31 cellular contexts compared by ENCODE assay signal in the genomic region with DNA sequence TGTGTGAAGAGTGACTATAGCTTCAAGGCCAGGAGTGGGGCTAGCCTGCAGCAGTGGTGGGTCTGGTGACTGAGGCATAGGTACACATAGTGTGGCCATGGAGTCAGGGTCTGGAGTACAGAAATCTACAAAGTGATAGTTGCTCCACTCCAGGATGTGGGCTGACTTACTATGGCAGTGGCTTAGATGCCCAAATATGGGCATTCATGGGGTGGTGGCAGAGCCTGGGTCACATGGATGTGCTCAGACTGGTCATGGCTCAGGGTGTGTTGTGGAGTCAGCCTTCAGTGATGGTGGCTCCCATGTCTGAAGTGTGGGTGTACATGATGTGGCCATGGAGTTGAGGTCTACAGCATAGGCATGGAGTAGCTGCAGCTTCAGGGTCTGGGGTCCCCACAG. TPM values are rescaled to one million over a fixed set of nuclear protein-coding genes. Genes with fewer than 3 reads are reported as not detected.
DNase-seq lines count a peak whose midpoint lies in the region; ATAC-seq, FAIRE-seq and TF ChIP-seq lines count a peak whose summit lies in the region.
"Had no signal": no experiment of that assay in that cellular context is flagged by ENCODE, and none has a peak within 500 bp of the region (broad histone marks: within the 10 kb centered on the region; RNA-seq: fewer than 3 reads in every experiment).

No MANE protein-coding gene starts in this region.

- peak overlapping the region; percentile 89 for H3K27ac ChIP-seq in cardiac muscle cell
- no peak overlapping the region for H3K27ac ChIP-seq in GM12878 (ENCODE audit: control insufficient read depth, insufficient read depth)
- H3K27ac ChIP-seq in RWPE1 = no peak overlapping the region
- H3K27ac ChIP-seq: BLaER1, GM23248, ovary, PC-9, thoracic aorta had no signal

- no TSS peak for BruUV-seq in GM12878 (replicated peaks; lab: Mats Ljungman, UMichigan)

- no peak for TF ChIP-seq CTCF in cardiac muscle cell (IDR thresholded peaks at IDR 0.05; ENCODE audit: low read depth, low read length)
- TF ChIP-seq CTCF in GM12878 (IDR thresholded peaks at IDR 0.05 in 2 of 3, conservative IDR thresholded peaks at IDR 0.05 in 1 of 3; ENCODE audit: control insufficient read depth in 2 of 3, extremely low read depth in 1 of 3, insufficient read depth in 1 of 3, low read depth in 3 of 3, low read length in 3 of 3) = no peak
- no peak for TF ChIP-seq CTCF in RWPE1 (conservative IDR thresholded peaks at IDR 0.05; ENCODE audit: low read depth)

- no peak for FAIRE-seq in GM12878 (lab: Jason Lieb, UNC)
- peak; percentile 23 for FAIRE-seq in urothelium cell line (lab: Jason Lieb, UNC)

- peaks cover 6% of the 10 kb centered on the region for H3K4me1 Mint-ChIP-seq in T-helper 17 cell

- peak overlapping the region; percentile 14 for H3K27ac Mint-ChIP-seq in T-helper 17 cell
- H3K27ac Mint-ChIP-seq: activated T-helper 1 cell treated with anti-CD3 and anti-CD28 coated beads, Interleukin-12 subunit alpha, Interleukin-12 subunit beta, Interleukin-2, Interleukin-4 antibody, amounts not matched to agents 30 ng/mL and 10 ng/mL and 1 ng/mL, durations not matched to agents 14 hours and 24 hours and 36 hours; HFFc6 had no signal

- no peak overlapping the region for H3K4me3 ChIP-seq in cardiac muscle cell
- H3K4me3 ChIP-seq in GM12878 = no peak overlapping the region
- H3K4me3 ChIP-seq: BLaER1, GM23248, mucosa of descending colon, ovary, PC-9, thoracic aorta had no signal

- intact Hi-C loops in Right ventricle myocardium inferior (cut with DNase I) (no loop called here), GM12878 (cut with micrococcal nuclease; ENCODE audit: unreplicated experiment) (no loop called here)

- no peak for TF ChIP-seq RAD21 in GM12878 (IDR thresholded peaks at IDR 0.05; ENCODE audit: insufficient read depth, low read depth, low read length)

- TF ChIP-seq EP300 in GM12878 (IDR thresholded peaks at IDR 0.05; ENCODE audit: borderline replicate concordance in 1 of 2, control insufficient read depth in 1 of 2, low read depth in 2 of 2, low read length in 2 of 2) = no peak

- SMC1A ChIA-PET in GM12878 (lab: Charles Lee; ENCODE audit: uncharacterized antibody, unreplicated experiment) = no interaction called here

- H3K4me2 ChIP-seq in GM12878 (ENCODE audit: control insufficient read depth, insufficient read depth) = no peak overlapping the region
- H3K4me2 ChIP-seq: BLaER1, PC-9 had no signal

- H3K36me3 ChIP-seq in cardiac muscle cell (no peaks in the 10 kb centered on the region), GM12878 (ENCODE audit: control insufficient read depth in 2 of 2, insufficient read depth in 2 of 2, low read length in 1 of 2) (no peaks in the 10 kb centered on the region)
- H3K36me3 ChIP-seq: BLaER1, ovary, thoracic aorta had no signal

- CTCF ChIA-PET in GM12878 (lab: Yijun Ruan, JAX) = no interaction called here
- CTCF ChIA-PET in RWPE1 (lab: Yijun Ruan, JAX) = no interaction called here

- H3K9me3 ChIP-seq in cardiac muscle cell (ENCODE audit: low read depth) (no peaks in the 10 kb centered on the region), T-helper 17 cell (ENCODE audit: control insufficient read depth, low read length, poor library complexity, severe bottlenecking) (no peaks in the 10 kb centered on the region), GM12878 (replicated peaks; ENCODE audit: control insufficient read depth, insufficient read depth, low read length) (no peaks in the 10 kb centered on the region)
- H3K9me3 ChIP-seq: BLaER1, Caco-2, mucosa of descending colon, ovary, thoracic aorta had no signal

- no peak overlapping the region for H3K4me3 Mint-ChIP-seq in T-helper 17 cell
- H3K4me3 Mint-ChIP-seq: activated T-helper 1 cell treated with anti-CD3 and anti-CD28 coated beads, Interleukin-12 subunit alpha, Interleukin-12 subunit beta, Interleukin-2, Interleukin-4 antibody, amounts not matched to agents 30 ng/mL and 10 ng/mL and 1 ng/mL, durations not matched to agents 14 hours and 24 hours and 36 hours; HFFc6 had no signal

- POLR2A ChIA-PET in GM12878 (lab: Charles Lee) = no interaction called here
- POLR2A ChIA-PET in RWPE1 (lab: Yijun Ruan, JAX; ENCODE audit: low non-redundant PET) = no interaction called here

- H3K4me1 ChIP-seq in cardiac muscle cell (ENCODE audit: low read depth) (peaks cover 16% of the 10 kb centered on the region), GM12878 (ENCODE audit: control insufficient read depth, insufficient read depth, low read length) (no peaks in the 10 kb centered on the region)
- H3K4me1 ChIP-seq: BLaER1, Caco-2 had no signal

- RAD21 ChIA-PET in GM12878 (lab: Charles Lee; ENCODE audit: unreplicated experiment) = no interaction called here

- H3K27me3 Mint-ChIP-seq in T-helper 17 cell = peaks cover 6% of the 10 kb centered on the region

- H3K79me2 ChIP-seq in GM12878 (ENCODE audit: control insufficient read depth, insufficient read depth, low read length) = no peaks in the 10 kb centered on the region

- H3K27me3 ChIP-seq in cardiac muscle cell = no peaks in the 10 kb centered on the region
- H3K27me3 ChIP-seq in GM12878 (replicated peaks in 1 of 2; ENCODE audit: control insufficient read depth in 2 of 2, insufficient read depth in 2 of 2, low read length in 1 of 2) = no peaks in the 10 kb centered on the region; a peak in 1 of 4 replicates
- H3K27me3 ChIP-seq: BLaER1, ovary had no signal

- H4K20me1 ChIP-seq in GM12878 (ENCODE audit: control insufficient read depth, insufficient read depth) = no peaks in the 10 kb centered on the region
- H4K20me1 ChIP-seq: BLaER1 had no signal

- peaks cover 2% of the 10 kb centered on the region for H3K36me3 Mint-ChIP-seq in T-helper 17 cell (ENCODE audit: low read depth)

- H3K9ac ChIP-seq in GM12878 (ENCODE audit: control insufficient read depth, insufficient read depth, low read length) = no peak overlapping the region
- H3K9ac ChIP-seq: BLaER1, GM23248 had no signal

- in situ Hi-C loops in GM12878 (cut with MboI) = no loop called here

- ATAC-seq in Right ventricle myocardium inferior (no peak), T-helper 17 cell (peak; percentile 60), GM12878 (no peak)
- ATAC-seq: mucosa of descending colon, SK-N-SH treated with all-trans-retinoic acid at 6 μM for 48 hours had no signal

- DNase-seq in cardiac muscle cell (ENCODE audit: low read depth in 1 of 2, low spot score in 1 of 2) (peak in 1 of 2 donors; percentile 6), Right ventricle myocardium inferior (ENCODE audit: missing footprints) (no peak), T-helper 17 cell (no peak), GM12878 (ENCODE audit: low read depth, low spot score) (no peak), urothelium cell line (ENCODE audit: low spot score) (no peak), RWPE1 (ENCODE audit: low spot score) (no peak)
- no peak for DNase-seq in effector CD8-positive, alpha-beta T cell (lab: John Stamatoyannopoulos, UW)
- DNase-seq: activated CD4-positive, CD25-positive, alpha-beta regulatory T cell treated with anti-CD3 and anti-CD28 coated beads, Interleukin-2, amount 50 U/mL, for 72 hours; Caco-2; central memory CD4-positive, alpha-beta T cell; DMS79 treated with DMSO at 0.1 percent for 48 hours; GF-D8; GM23248; HFFc6; IMR-90; mammary epithelial cell; mucosa of descending colon; NCI-H146; NCI-H2107; ovary; PC-9; Right ventricle myocardium superior had no signal

- TF ChIP-seq POLR2A in GM12878 (IDR thresholded peaks at IDR 0.05; ENCODE audit: low read depth, low read length) = no peak

- H2AFZ ChIP-seq in GM12878 (ENCODE audit: control insufficient read depth, low read depth, low read length) = no peak overlapping the region
- H2AFZ ChIP-seq: GM23248, PC-9 had no signal

RNA-seq across cellular contexts. Expression of a gene that starts 27.3 kb away (rescaled TPM):
- 0.21 TPM in 1 of 2 replicates, not detected in the other for total RNA-seq in cardiac muscle cell
- polyA plus RNA-seq in cardiac muscle cell = 0.26 TPM in 1 of 2 replicates, not detected in the other
- total RNA-seq in Right ventricle myocardium inferior = not detected
- not detected for total RNA-seq in T-helper 17 cell
- total RNA-seq in GM12878 (2013; cell fraction: nucleolus; rRNA removed) = not detected in 2 replicates
- not detected in 2 replicates for total RNA-seq in GM12878 (2014; rRNA removed)
- total RNA-seq in GM12878 (2014; rRNA removed; fragmentation: Illumina TruSeq; extraction: Trizol) = not detected in 2 replicates
- total RNA-seq in GM12878 (2021) = not detected in 2 replicates
- not detected for polyA plus RNA-seq in GM12878 (2011; ENCODE audit: low read depth)
- polyA plus RNA-seq in GM12878 (2011; rRNA removed) = not detected in 2 replicates
- not detected in 2 replicates for polyA plus RNA-seq in GM12878 (2011; cell fraction: cytosol; rRNA removed)
- polyA plus RNA-seq in GM12878 (2011; cell fraction: nucleus; rRNA removed) = not detected in 2 replicates
- polyA plus RNA-seq in GM12878 (2012) = not detected in 2 replicates
- polyA plus RNA-seq in GM12878 (2014; fragmentation: Illumina TruSeq; extraction: Trizol) = not detected in 2 replicates
- polyA plus RNA-seq in GM12878 (2014; fragmentation: Nextera tagmentation; extraction: Ambion mirVana) = not detected
- polyA plus RNA-seq in GM12878 (2014; rRNA removed) = not detected in 2 replicates
- not detected for polyA plus RNA-seq in GM12878 (2016; fragmentation: Nextera tagmentation; extraction: Ambion mirVana)
- polyA minus RNA-seq in GM12878 (2011; rRNA and poly(A)+ RNA removed) = not detected in 2 replicates
- not detected in 2 replicates for polyA minus RNA-seq in GM12878 (2011; cell fraction: cytosol; rRNA and poly(A)+ RNA removed)
- polyA minus RNA-seq in GM12878 (2011; cell fraction: nucleus; rRNA and poly(A)+ RNA removed) = not detected in 2 replicates
- total RNA-seq: activated T-helper 1 cell treated with anti-CD3 and anti-CD28 coated beads, Interleukin-12 subunit alpha, Interleukin-12 subunit beta, Interleukin-2, Interleukin-4 antibody, amounts not matched to agents 30 ng/mL and 10 ng/mL and 1 ng/mL, durations not matched to agents 14 hours and 24 hours and 36 hours; Caco-2; fibroblast of villous mesenchyme; GM23248; HFFc6; IMR-90; mammary epithelial cell; mucosa of descending colon; PC-9; Right ventricle myocardium superior; thoracic aorta had no signal
- polyA plus RNA-seq: esophagus, GM23248, IMR-90, mammary epithelial cell, neural cell, ovary had no signal

RNA-seq across cellular contexts. Expression of a gene that starts 30.2 kb away (rescaled TPM):
- total RNA-seq in cardiac muscle cell (0.45 and 0.56 TPM in 2 replicates), Right ventricle myocardium inferior (0.11 TPM), T-helper 17 cell (under 1 TPM in 1 of 2 donors, not detected in 1; 0.22 TPM), GM12878 (2014; rRNA removed) (not detected in 2 replicates), GM12878 (2014; rRNA removed; fragmentation: Illumina TruSeq; extraction: Trizol) (not detected in 2 replicates), GM12878 (2021) (not detected in 2 replicates)
- polyA plus RNA-seq in cardiac muscle cell (not detected in 2 replicates), GM12878 (2011; rRNA removed) (not detected in 2 replicates), GM12878 (2014; fragmentation: Illumina TruSeq; extraction: Trizol) (not detected in 2 replicates), GM12878 (2014; fragmentation: Nextera tagmentation; extraction: Ambion mirVana) (not detected), GM12878 (2014; rRNA removed) (not detected in 2 replicates), GM12878 (2016; fragmentation: Nextera tagmentation; extraction: Ambion mirVana) (not detected)
- total RNA-seq in GM12878 (2013; cell fraction: nucleolus; rRNA removed) = not detected in 2 replicates
- polyA plus RNA-seq in GM12878 (2011; ENCODE audit: low read depth) = not detected
- polyA plus RNA-seq in GM12878 (2011; cell fraction: cytosol; rRNA removed) = not detected in 2 replicates
- polyA plus RNA-seq in GM12878 (2011; cell fraction: nucleus; rRNA removed) = not detected in 2 replicates
- polyA plus RNA-seq in GM12878 (2012) = not detected in 2 replicates
- not detected in 2 replicates for polyA minus RNA-seq in GM12878 (2011; rRNA and poly(A)+ RNA removed)
- not detected in 2 replicates for polyA minus RNA-seq in GM12878 (2011; cell fraction: cytosol; rRNA and poly(A)+ RNA removed)
- polyA minus RNA-seq in GM12878 (2011; cell fraction: nucleus; rRNA and poly(A)+ RNA removed) = not detected in 2 replicates
- total RNA-seq: activated T-helper 1 cell treated with anti-CD3 and anti-CD28 coated beads, Interleukin-12 subunit alpha, Interleukin-12 subunit beta, Interleukin-2, Interleukin-4 antibody, amounts not matched to agents 30 ng/mL and 10 ng/mL and 1 ng/mL, durations not matched to agents 14 hours and 24 hours and 36 hours; Caco-2; fibroblast of villous mesenchyme; GM23248; HFFc6; IMR-90; mammary epithelial cell; PC-9; Right ventricle myocardium superior; T-helper 2 cell treated with Interferon-gamma antibody and Interleukin-4, amounts not matched to agents 100 ng/mL and 5 ng/mL, for 36 hours had no signal
- polyA plus RNA-seq: GM23248, IMR-90, mammary epithelial cell, neural cell had no signal

RNA-seq across cellular contexts. Expression of a gene that starts 57.6 kb away (rescaled TPM):
- not detected in 2 replicates for total RNA-seq in cardiac muscle cell
- polyA plus RNA-seq in cardiac muscle cell = not detected in 2 replicates
- total RNA-seq in Right ventricle myocardium inferior = 1.4 TPM
- 1 to 10 TPM in 1 of 2 donors, under 1 TPM in 1; 0.73 to 2.0 TPM for total RNA-seq in T-helper 17 cell
- not detected in 2 replicates for total RNA-seq in GM12878 (2013; cell fraction: nucleolus; rRNA removed)
- not detected in 2 replicates for total RNA-seq in GM12878 (2014; rRNA removed)
- not detected in 2 replicates for total RNA-seq in GM12878 (2014; rRNA removed; fragmentation: Illumina TruSeq; extraction: Trizol)
- total RNA-seq in GM12878 (2021) = not detected in 2 replicates
- polyA plus RNA-seq in GM12878 (2011; ENCODE audit: low read depth) = not detected
- polyA plus RNA-seq in GM12878 (2011; rRNA removed) = not detected in 2 replicates
- polyA plus RNA-seq in GM12878 (2011; cell fraction: cytosol; rRNA removed) = not detected in 2 replicates
- not detected in 2 replicates for polyA plus RNA-seq in GM12878 (2011; cell fraction: nucleus; rRNA removed)
- polyA plus RNA-seq in GM12878 (2012) = not detected in 2 replicates
- polyA plus RNA-seq in GM12878 (2014; fragmentation: Illumina TruSeq; extraction: Trizol) = not detected in 2 replicates
- polyA plus RNA-seq in GM12878 (2014; fragmentation: Nextera tagmentation; extraction: Ambion mirVana) = not detected
- polyA plus RNA-seq in GM12878 (2014; rRNA removed) = not detected in 2 replicates
- not detected for polyA plus RNA-seq in GM12878 (2016; fragmentation: Nextera tagmentation; extraction: Ambion mirVana)
- polyA minus RNA-seq in GM12878 (2011; rRNA and poly(A)+ RNA removed) = not detected in 2 replicates
- not detected in 2 replicates for polyA minus RNA-seq in GM12878 (2011; cell fraction: cytosol; rRNA and poly(A)+ RNA removed)
- polyA minus RNA-seq in GM12878 (2011; cell fraction: nucleus; rRNA and poly(A)+ RNA removed) = not detected in 2 replicates
- total RNA-seq: activated T-helper 1 cell treated with anti-CD3 and anti-CD28 coated beads, Interleukin-12 subunit alpha, Interleukin-12 subunit beta, Interleukin-2, Interleukin-4 antibody, amounts not matched to agents 30 ng/mL and 10 ng/mL and 1 ng/mL, durations not matched to agents 14 hours and 24 hours and 36 hours; Caco-2; fibroblast of villous mesenchyme; GM23248; HFFc6; IMR-90; mammary epithelial cell; PC-9; skeletal muscle tissue; T-helper 2 cell treated with Interferon-gamma antibody and Interleukin-4, amounts not matched to agents 100 ng/mL and 5 ng/mL, for 36 hours had no signal
- polyA plus RNA-seq: GM23248, IMR-90, mammary epithelial cell, neural cell had no signal
